ENCODE assay signal across 1 cellular context in genomic region chr3:141486735-141487418, GRCh38.
TF ChIP-seq lines count a peak whose summit lies in the region.

TSS of gene RASA2 (plus strand) at chr3:141487027. CDS start at chr3:141487084, 57 bp downstream.

TF ChIP-seq in WTC11, 78 proteins besides CTCF, POLR2A, EP300 and RAD21 (continued from another document):
- TF ChIP-seq USF1 (CRISPR knock-in tag; IDR thresholded peaks at IDR 0.05) (no peak), CREM (CRISPR knock-in tag; IDR thresholded peaks at IDR 0.05) (0 out of 2 replicates have a peak, but pooled peaks have one; percentile 23), SOX15 (CRISPR knock-in tag; IDR thresholded peaks at IDR 0.05) (no peak), CREB1 (CRISPR knock-in tag; IDR thresholded peaks at IDR 0.05) (no peak), HMGA2 (CRISPR knock-in tag; IDR thresholded peaks at IDR 0.05) (no peak), GABPB1 (CRISPR knock-in tag; IDR thresholded peaks at IDR 0.05) (peak; percentile 40; the same call in 1 of the 2 replicates), FOXP1 (CRISPR knock-in tag; IDR thresholded peaks at IDR 0.05; ENCODE audit: borderline replicate concordance) (peak; percentile 68; the same call in 1 of the 2 replicates), ZMAT4 (CRISPR knock-in tag; IDR thresholded peaks at IDR 0.05) (no peak), ZNF532 (CRISPR knock-in tag; IDR thresholded peaks at IDR 0.05; ENCODE audit: borderline replicate concordance) (no peak), ZBTB21 (CRISPR knock-in tag; IDR thresholded peaks at IDR 0.05; ENCODE audit: borderline replicate concordance) (no peak), ZNF138 (CRISPR knock-in tag; conservative IDR thresholded peaks at IDR 0.05) (no peak), IRF2 (CRISPR knock-in tag; IDR thresholded peaks at IDR 0.05; ENCODE audit: borderline replicate concordance, low read depth) (no peak), FOXJ3 (CRISPR knock-in tag; IDR thresholded peaks at IDR 0.05; ENCODE audit: borderline replicate concordance) (no peak), JAZF1 (CRISPR knock-in tag; IDR thresholded peaks at IDR 0.05) (no peak), TCF7 (CRISPR knock-in tag; IDR thresholded peaks at IDR 0.05; ENCODE audit: low read depth) (peak; percentile 79; the same call in 1 of the 2 replicates), ZNF512 (CRISPR knock-in tag; IDR thresholded peaks at IDR 0.05; ENCODE audit: borderline replicate concordance) (no peak), E2F5 (CRISPR knock-in tag; IDR thresholded peaks at IDR 0.05) (no peak; the same call in 1 of the 2 replicates), ARID4B (CRISPR knock-in tag; IDR thresholded peaks at IDR 0.05; ENCODE audit: borderline replicate concordance) (0 out of 2 replicates have a peak, but pooled peaks have one; percentile 34), ZNF425 (CRISPR knock-in tag; conservative IDR thresholded peaks at IDR 0.05) (no peak), TEAD1 (CRISPR knock-in tag; IDR thresholded peaks at IDR 0.05) (no peak), ELF4 (CRISPR knock-in tag; IDR thresholded peaks at IDR 0.05; ENCODE audit: low read depth) (no peak), MAX (CRISPR knock-in tag; IDR thresholded peaks at IDR 0.05) (no peak), ZNF121 (CRISPR knock-in tag; IDR thresholded peaks at IDR 0.05) (no peak), E2F4 (CRISPR knock-in tag; IDR thresholded peaks at IDR 0.05; ENCODE audit: borderline replicate concordance, low read depth) (peak; percentile 40), ATF6 (CRISPR knock-in tag; IDR thresholded peaks at IDR 0.05) (no peak)
